12 cellular contexts compared by ENCODE assay signal in the genomic region with DNA sequence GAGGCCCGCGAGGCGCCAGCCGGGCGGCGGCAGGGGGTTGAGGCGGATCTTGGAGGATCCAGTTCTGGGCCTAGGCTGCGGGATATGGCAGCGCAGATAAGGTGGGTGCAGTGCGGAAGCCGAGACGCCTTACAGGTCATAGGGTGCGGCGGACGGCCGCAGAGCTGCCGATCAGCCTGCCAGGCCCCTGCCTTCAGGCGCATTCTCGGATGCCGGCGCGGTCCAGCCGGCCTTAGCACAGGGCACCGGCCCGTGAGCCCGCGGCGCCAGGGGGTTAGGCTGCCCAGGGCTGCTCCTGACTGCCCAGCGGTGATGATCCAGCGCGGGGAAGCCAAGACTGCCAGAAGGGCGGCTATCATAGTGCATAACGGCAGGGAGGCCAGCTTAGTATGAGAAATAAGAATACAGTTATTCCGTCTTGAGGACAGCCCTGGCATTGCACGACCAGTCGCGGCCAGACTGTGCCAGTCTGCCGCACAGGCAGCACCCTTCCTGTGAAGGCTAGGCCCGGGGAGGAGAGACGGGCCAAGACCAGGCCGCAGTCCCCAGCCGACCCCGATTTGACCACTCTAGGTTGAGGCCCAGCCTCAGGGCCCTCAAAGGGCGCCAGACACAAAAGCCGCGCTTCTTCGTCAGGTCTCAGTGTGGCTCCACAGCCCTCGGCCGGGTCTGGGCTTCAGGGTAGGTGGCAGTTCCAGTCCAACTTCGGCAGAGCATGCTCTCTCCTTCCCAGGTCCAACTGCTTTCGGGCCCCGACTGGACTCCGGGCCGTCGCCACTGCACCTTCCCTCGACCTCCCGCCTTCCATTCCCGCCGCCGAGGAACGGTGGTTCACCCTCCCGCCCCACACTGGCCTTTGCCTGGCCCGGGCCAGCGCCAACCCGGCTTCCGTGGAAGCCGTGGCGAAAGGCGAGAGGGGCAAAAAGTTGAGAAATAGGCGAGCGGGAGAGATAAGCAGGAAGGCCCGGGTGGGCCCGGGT. TPM values are rescaled to one million over a fixed set of nuclear protein-coding genes. Genes with fewer than 3 reads are reported as not detected.
A peak's percentile ranks its signal among the peaks of the same experiment; 100 is the strongest.
DNase-seq lines count a peak whose midpoint lies in the region; ATAC-seq, FAIRE-seq and TF ChIP-seq lines count a peak whose summit lies in the region.
"Had no signal": no experiment of that assay in that cellular context is flagged by ENCODE, and none has a peak within 500 bp of the region (broad histone marks: within the 10 kb centered on the region; RNA-seq: fewer than 3 reads in every experiment).

No MANE protein-coding gene starts in this region.

- H3K4me3 ChIP-seq in breast epithelium (peak overlapping the region; percentile 21 to 59 (median 37)), testis (peak overlapping the region; percentile 26 to 31), Caco-2 (ENCODE audit: low read depth, low read length) (no peak overlapping the region)

- peaks cover 8% of the 10 kb centered on the region for H3K9me3 Mint-ChIP-seq in MCF 10A (ENCODE audit: unreplicated experiment)
- H3K9me3 Mint-ChIP-seq in dendritic cell treated with granulocyte-macrophage colony-stimulating factor and Interleukin-4, amounts not matched to agents 40 ng/mL and 50 ng/mL, for 4 days = no peaks in the 10 kb centered on the region
- no peaks in the 10 kb centered on the region for H3K9me3 Mint-ChIP-seq in Caco-2 (ENCODE audit: unreplicated experiment)

- ATAC-seq in left lobe of liver = peak; percentile 72

- 47 to 56% methylated on average over 47 to 71 of the region's 73 CpGs for WGBS in testis, 2 donors

- peaks cover 0 to 9% of the 10 kb centered on the region in 2 donors for H3K9me3 ChIP-seq in breast epithelium
- H3K9me3 ChIP-seq in testis = no peaks in the 10 kb centered on the region
- H3K9me3 ChIP-seq in Caco-2 = no peaks in the 10 kb centered on the region
- H3K9me3 ChIP-seq: SK-N-SH had no signal

- TF ChIP-seq CTCF in breast epithelium (IDR thresholded peaks at IDR 0.05) (no peak), MCF 10A (IDR thresholded peaks at IDR 0.05; ENCODE audit: unreplicated experiment) (no peak), testis (IDR thresholded peaks at IDR 0.05) (no peak), Caco-2 (IDR thresholded peaks at IDR 0.05; ENCODE audit: insufficient read depth in 1 of 2, low read depth in 1 of 2, low read length in 1 of 2, severe bottlenecking in 1 of 2, unreplicated experiment in 1 of 2) (no peak)

- DNase-seq in breast epithelium (ENCODE audit: low spot score in 2 of 2) (no peak), MCF 10A (ENCODE audit: unreplicated experiment) (no peak), left lobe of liver (ENCODE audit: low spot score) (no peak), testis (no peak), A172 (ENCODE audit: low spot score) (no peak), RCC 7860 (ENCODE audit: low spot score) (no peak), Caco-2 (no peak)
- DNase-seq: AML-193; effector CD8-positive, alpha-beta T cell; SK-N-SH had no signal

- POLR2A ChIA-PET in MCF 10A (lab: Yijun Ruan, JAX) (no interaction called here), Caco-2 (lab: Charles Lee) (no interaction called here)

- H3K36me3 ChIP-seq in breast epithelium (no peaks in the 10 kb centered on the region), testis (ENCODE audit: low read depth, missing control alignments) (no peaks in the 10 kb centered on the region), Caco-2 (ENCODE audit: control insufficient read depth, insufficient read depth, low read length) (no peaks in the 10 kb centered on the region)

- TF ChIP-seq POLR2A in breast epithelium (IDR thresholded peaks at IDR 0.05) = no peak
- no peak for TF ChIP-seq POLR2A in testis (IDR thresholded peaks at IDR 0.05)

- FAIRE-seq in RCC 7860 (lab: Jason Lieb, UNC) = no peak

- BruUV-seq in MCF 10A (replicated peaks; lab: Mats Ljungman, UMichigan) (no TSS peak), Caco-2 (replicated peaks; lab: Mats Ljungman, UMichigan) (no TSS peak)

- H3K27ac ChIP-seq in breast epithelium (no peak overlapping the region), testis (no peak overlapping the region)

- H3K27me3 ChIP-seq in breast epithelium (peaks cover 26 to 55% of the 10 kb centered on the region in 2 donors), testis (no peaks in the 10 kb centered on the region), Caco-2 (replicated peaks; ENCODE audit: control insufficient read depth, insufficient read depth, low read length) (no peaks in the 10 kb centered on the region)

- H3K4me1 ChIP-seq in breast epithelium (no peaks in the 10 kb centered on the region), testis (no peaks in the 10 kb centered on the region), Caco-2 (no peaks in the 10 kb centered on the region)

- H3K27me3 Mint-ChIP-seq in MCF 10A (ENCODE audit: insufficient read depth, unreplicated experiment) = no peaks in the 10 kb centered on the region
- peaks cover 86% of the 10 kb centered on the region for H3K27me3 Mint-ChIP-seq in dendritic cell treated with granulocyte-macrophage colony-stimulating factor and Interleukin-4, amounts not matched to agents 40 ng/mL and 50 ng/mL, for 4 days
- H3K27me3 Mint-ChIP-seq in Caco-2 (ENCODE audit: insufficient read depth, unreplicated experiment) = no peaks in the 10 kb centered on the region

- intact Hi-C loops in breast epithelium (cut with DNase I; ENCODE audit: low total_unique reads) = no loop called here
- intact Hi-C loops in MCF 10A (cut with micrococcal nuclease) = no loop called here
- intact Hi-C loops in dendritic cell treated with granulocyte-macrophage colony-stimulating factor and Interleukin-4, amounts not matched to agents 40 ng/mL and 50 ng/mL, for 4 days (cut with micrococcal nuclease) = loop anchor here (2.0 kb wide), 1 partner anchor 15 kb away; no protein-coding TSS in a partner anchor
- intact Hi-C loops in testis (cut with DNase I; ENCODE audit: low total_unique reads) = no loop called here
- intact Hi-C loops in Caco-2 (cut with micrococcal nuclease; ENCODE audit: unreplicated experiment) = no loop called here

- H3K4me1 Mint-ChIP-seq in MCF 10A (ENCODE audit: insufficient read depth, unreplicated experiment) = no peaks in the 10 kb centered on the region
- H3K4me1 Mint-ChIP-seq in dendritic cell treated with granulocyte-macrophage colony-stimulating factor and Interleukin-4, amounts not matched to agents 40 ng/mL and 50 ng/mL, for 4 days (ENCODE audit: low read depth) = peaks cover 31% of the 10 kb centered on the region
- H3K4me1 Mint-ChIP-seq in Caco-2 (ENCODE audit: low read depth, unreplicated experiment) = no peaks in the 10 kb centered on the region

- H3K4me3 Mint-ChIP-seq in MCF 10A (ENCODE audit: unreplicated experiment) = no peak overlapping the region
- H3K4me3 Mint-ChIP-seq in dendritic cell treated with granulocyte-macrophage colony-stimulating factor and Interleukin-4, amounts not matched to agents 40 ng/mL and 50 ng/mL, for 4 days = peak overlapping the region; percentile 72
- no peak overlapping the region for H3K4me3 Mint-ChIP-seq in Caco-2 (ENCODE audit: unreplicated experiment)

- CTCF ChIA-PET in MCF 10A (lab: Yijun Ruan, JAX) (interaction anchor here (0.7 to 1.2 kb wide), 2 partner anchors 15 to 27 kb away, joined by 3 read pairs; no protein-coding TSS in a partner anchor), Caco-2 (lab: Charles Lee) (interaction anchor here (0.5 kb wide), 1 partner anchor 10 kb away, joined by 3 read pairs; no protein-coding TSS in a partner anchor)

- H3K36me3 Mint-ChIP-seq in MCF 10A (ENCODE audit: insufficient read depth, unreplicated experiment) (no peaks in the 10 kb centered on the region), Caco-2 (ENCODE audit: insufficient read depth, unreplicated experiment) (no peaks in the 10 kb centered on the region)
- H3K36me3 Mint-ChIP-seq in dendritic cell treated with granulocyte-macrophage colony-stimulating factor and Interleukin-4, amounts not matched to agents 40 ng/mL and 50 ng/mL, for 4 days (ENCODE audit: low read depth) = no peaks in the 10 kb centered on the region

- no peak overlapping the region for H3K27ac Mint-ChIP-seq in MCF 10A (ENCODE audit: low read depth, unreplicated experiment)
- H3K27ac Mint-ChIP-seq in dendritic cell treated with granulocyte-macrophage colony-stimulating factor and Interleukin-4, amounts not matched to agents 40 ng/mL and 50 ng/mL, for 4 days = peak overlapping the region; percentile 19
- no peak overlapping the region for H3K27ac Mint-ChIP-seq in Caco-2 (ENCODE audit: unreplicated experiment)

RNA-seq across cellular contexts. Expression of a gene that starts 0.9 kb away (rescaled TPM):
- total RNA-seq in breast epithelium (under 1 TPM; 0.44 to 0.80 (median 0.66) TPM), MCF 10A (2022) (not detected in 2 replicates), left lobe of liver (not detected), testis (under 1 TPM; 0.31 to 0.79 TPM), Caco-2 (2022) (not detected in 2 replicates)
- polyA plus RNA-seq in testis (ENCODE audit: insufficient read depth, low read depth, low replicate concordance) = 0.49 TPM
- not detected in 2 replicates for total RNA-seq in A172 (2014; rRNA removed; shearing (Covaris generic))
- total RNA-seq: mesenteric fat pad had no signal
- polyA plus RNA-seq: SK-N-SH had no signal

RNA-seq across cellular contexts. Expression of a gene that starts 35.2 kb away (rescaled TPM):
- total RNA-seq in breast epithelium (10 to 100 TPM; 35.7 to 59.0 (median 56.6) TPM), MCF 10A (2022) (35.6 and 40.6 TPM in 2 replicates), left lobe of liver (12.5 TPM), testis (100 to 1,000 TPM in 1 of 2 donors, 10 to 100 TPM in 1; 85.8 to 103 TPM), Caco-2 (2022) (32.8 and 36.1 TPM in 2 replicates)
- polyA plus RNA-seq in testis (ENCODE audit: insufficient read depth, low read depth, low replicate concordance) = 49.9 TPM
- total RNA-seq in A172 (2014; rRNA removed; shearing (Covaris generic)) = 24.4 and 25.7 TPM in 2 replicates

RNA-seq across cellular contexts. Expression of a gene that starts 42.7 kb away (rescaled TPM):
- 1 to 10 TPM in 1 of 3 donors, under 1 TPM in 2; 0.29 to 1.6 (median 0.96) TPM for total RNA-seq in breast epithelium
- total RNA-seq in MCF 10A (2022) = not detected in 2 replicates
- total RNA-seq in left lobe of liver = not detected
- 10 to 100 TPM; 34.1 to 95.5 TPM for total RNA-seq in testis
- 105 TPM for polyA plus RNA-seq in testis (ENCODE audit: insufficient read depth, low read depth, low replicate concordance)
- total RNA-seq in A172 (2014; rRNA removed; shearing (Covaris generic)) = 0.83 TPM in 1 of 2 replicates, not detected in the other
- total RNA-seq in Caco-2 (2022) = not detected in 2 replicates
- total RNA-seq: mesenteric fat pad had no signal
- polyA plus RNA-seq: SK-N-SH had no signal

Comparison
In these comparisons a context has a peak if more than half of its experiments do, and no peak if none do; other contexts are left out.
1. RNA of a gene that starts 42.7 kb away (total RNA-seq): 34.1 to 95.5 TPM in testis; 0.29 to 1.6 TPM in breast epithelium, 0.83 TPM in A172, not detected in MCF 10A, not detected in left lobe of liver (single experiment) and not detected in Caco-2; every median in the first group is over 10 times any median in the second.